In the genomic region with DNA sequence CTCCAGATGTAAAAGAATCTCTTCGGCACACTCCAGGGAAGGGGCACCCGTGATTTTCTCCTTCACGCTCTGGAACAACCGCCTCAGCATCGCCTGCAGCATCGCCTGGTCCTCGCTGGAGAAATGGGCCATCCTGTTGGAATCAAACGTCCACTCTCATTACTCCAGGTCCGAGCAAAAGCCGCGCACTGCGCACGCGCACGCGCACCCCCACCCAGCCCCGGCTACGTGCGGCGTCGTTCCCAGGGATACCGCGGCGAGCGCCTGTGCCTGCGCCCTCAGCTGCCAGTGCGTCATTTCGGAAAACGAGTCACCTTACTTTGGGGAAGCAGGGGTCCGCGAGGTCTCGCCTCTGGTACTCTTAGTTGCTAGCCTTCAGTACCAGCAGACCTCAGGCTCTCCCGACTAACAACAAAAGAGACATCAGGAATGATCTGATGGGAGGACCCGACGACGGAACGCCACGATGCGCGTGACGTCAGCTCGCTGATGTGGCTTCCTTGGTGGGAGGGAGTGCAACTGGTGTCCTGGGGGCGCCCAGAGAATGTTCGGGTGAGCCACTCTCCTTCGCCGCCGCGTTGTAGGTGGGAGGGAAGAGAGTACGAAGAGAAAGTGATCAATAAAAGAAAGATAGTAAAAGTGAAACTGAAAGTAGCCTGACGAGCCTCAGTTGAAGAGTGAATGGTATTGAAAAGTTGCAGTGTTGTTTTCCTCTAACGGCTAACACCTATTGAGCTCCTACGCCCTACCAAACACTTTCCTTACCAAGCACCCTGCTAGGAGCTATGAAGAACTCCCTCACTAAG, we compare ENCODE assay signal across 8 cellular contexts. TPM values are rescaled to one million over a fixed set of nuclear protein-coding genes. Genes with fewer than 3 reads are reported as not detected.
DNase-seq lines count a peak whose midpoint lies in the region; ATAC-seq and TF ChIP-seq lines count a peak whose summit lies in the region.

Gene TBC1D32 (minus strand): TSS at position 182 of the 806 bp plus-strand sequence. CDS start 50 bp downstream, at position 132.

- TF ChIP-seq CTCF in AG09319 (IDR thresholded peaks at IDR 0.05; ENCODE audit: low read depth, low read length) (no peak), spleen (IDR thresholded peaks at IDR 0.05 in 8 of 11, conservative IDR thresholded peaks at IDR 0.05 in 3 of 11) (peak in 3 of 11 experiments; percentile 25 to 36 (median 36))

- TF ChIP-seq POLR2A in spleen (IDR thresholded peaks at IDR 0.05): peak in 1 of 3 donors; percentile 5

- no peaks in the 10 kb centered on the region for H3K27me3 ChIP-seq in spleen (replicated peaks in 1 of 7)

- H3K9me3 ChIP-seq in spleen: no peaks in the 10 kb centered on the region

- WGBS in spleen, 5 donors: 0% methylated on average over 47 to 52 of the region's 52 CpGs

- H3K27ac ChIP-seq in spleen: peak within 1 kb of the TSS; percentile 92 to 98 (median 96)

- ATAC-seq in GM19025 (IDR thresholded peaks at IDR 0.05; ENCODE audit: low read depth, unreplicated experiment) (peak; percentile 97), HG03280 (IDR thresholded peaks at IDR 0.05; ENCODE audit: unreplicated experiment) (peak; percentile 94)

- peaks cover 0 to 5% (median 0%) of the 10 kb centered on the region in 6 donors for H3K36me3 ChIP-seq in spleen

- intact Hi-C loops in spleen (cut with DNase I; ENCODE audit: low total_unique reads): no loop called here

- peaks cover 0 to 32% (median 17%) of the 10 kb centered on the region in 6 donors for H3K4me1 ChIP-seq in spleen

- peak; percentile 84 for DNase-seq in AG09319 (ENCODE audit: extremely low read depth, low read depth)
- DNase-seq in NCI-H345 (lab: John Stamatoyannopoulos, UW): peak; percentile 91
- peak; percentile 65 to 77 (median 72) for DNase-seq in activated CD4-positive, CD25-positive, alpha-beta regulatory T cell (lab: John Stamatoyannopoulos, UW)
- peak; percentile 87 for DNase-seq in central memory CD4-positive, alpha-beta T cell
- DNase-seq in iris pigment epithelial cell (ENCODE audit: low read depth): peak; percentile 89
- DNase-seq in spleen: peak; percentile 96

- H3K4me3 ChIP-seq in spleen: peak within 1 kb of the TSS; percentile 48 to 88 (median 70)

RNA-seq across cellular contexts. Expression of gene TBC1D32, which starts in this region (rescaled TPM):
- total RNA-seq in spleen: 10 to 100 TPM in 6 of 7 donors, 1 to 10 TPM in 1; 8.6 to 18.8 (median 12.8) TPM
- polyA plus RNA-seq in spleen: 1 to 10 TPM; 1.5 to 4.5 (median 1.6) TPM

Comparison
In these comparisons a context has a peak if more than half of its experiments do, and no peak if none do; other contexts are left out.
1. Peak in every context shown above with its lines: DNase-seq, ATAC-seq, H3K4me3 ChIP-seq and H3K27ac ChIP-seq.